Comparison of ENCODE assay signal across 9 cellular contexts in the genomic region with DNA sequence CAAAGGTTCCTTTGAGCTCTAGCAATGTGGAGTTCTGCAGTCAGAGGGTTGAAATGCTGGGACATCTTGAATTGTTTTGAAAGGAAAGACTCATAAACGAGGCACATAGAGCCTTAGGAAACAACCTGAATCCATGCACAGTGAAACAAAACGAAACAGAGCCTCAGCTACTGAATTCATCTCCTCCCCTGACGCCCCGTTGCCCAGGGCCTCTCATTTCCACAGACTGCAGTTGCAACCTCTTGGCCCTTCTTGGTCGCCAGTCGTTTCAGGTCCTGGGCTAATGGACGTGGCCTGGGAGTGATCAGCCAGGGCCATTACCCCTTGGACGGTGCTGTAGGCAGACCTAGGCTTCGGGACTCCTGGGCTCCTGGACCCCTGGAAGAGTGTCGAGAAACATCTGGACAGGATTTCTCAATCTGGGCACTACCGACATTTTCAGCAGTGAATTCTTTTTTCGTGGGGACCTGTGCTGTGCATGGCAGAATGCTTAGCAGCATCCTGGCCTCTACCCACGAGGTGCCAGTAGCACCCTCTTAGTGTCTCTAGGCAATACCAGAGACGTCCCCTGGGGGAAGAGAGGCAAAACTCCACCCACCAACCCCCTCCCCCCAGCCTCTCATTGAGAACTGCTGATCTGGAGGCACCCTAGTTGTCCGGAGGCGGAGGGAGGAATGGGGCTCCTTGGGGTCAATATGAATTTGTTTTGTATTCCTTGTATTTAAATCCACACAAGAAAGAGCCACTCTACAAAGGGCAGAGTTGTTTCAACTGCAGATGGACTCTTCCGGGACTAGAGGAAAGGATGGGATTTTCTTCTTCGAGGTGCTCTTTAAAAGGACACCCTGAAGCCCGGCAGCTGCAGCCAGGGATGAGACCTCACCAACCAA. TPM values are rescaled to one million over a fixed set of nuclear protein-coding genes. Genes with fewer than 3 reads are reported as not detected.
DNase-seq lines count a peak whose midpoint lies in the region; ATAC-seq and TF ChIP-seq lines count a peak whose summit lies in the region.
"Had no signal": no experiment of that assay in that cellular context is flagged by ENCODE, and none has a peak within 500 bp of the region (broad histone marks: within the 10 kb centered on the region; RNA-seq: fewer than 3 reads in every experiment).

No MANE protein-coding gene starts in this region.

- DNase-seq in GM23338 (ENCODE audit: low spot score) (peak; percentile 65), NCI-H69 (lab: John Stamatoyannopoulos, UW) (peak; percentile 76), adrenal gland (peak in 1 of 7 donors; percentile 50), osteoblast (ENCODE audit: insufficient read length, low spot score, missing footprints) (peak; percentile 85), COLO829 (ENCODE audit: low spot score) (no peak), AG08396 (ENCODE audit: low spot score) (no peak)

- no peaks in the 10 kb centered on the region for H3K9me2 ChIP-seq in GM23338 (ENCODE audit: insufficient read depth)

- no peak overlapping the region for H3K27ac ChIP-seq in GM23338 (ENCODE audit: low read depth)
- H3K27ac ChIP-seq in adrenal gland: peak overlapping the region in 3 of 5 donors; percentile 5 to 92 (median 68)
- H3K27ac ChIP-seq in osteoblast (ENCODE audit: low read depth, low read length): no peak overlapping the region

- no peaks in the 10 kb centered on the region for H3K36me3 ChIP-seq in GM23338 (ENCODE audit: insufficient read depth)
- H3K36me3 ChIP-seq in adrenal gland (replicated peaks in 1 of 2): no peaks in the 10 kb centered on the region
- H3K36me3 ChIP-seq in osteoblast (ENCODE audit: insufficient read depth, low read length): no peaks in the 10 kb centered on the region
- H3K36me3 ChIP-seq: HAP-1 had no signal

- H2AFZ ChIP-seq in GM23338 (peak overlapping the region; percentile 97), osteoblast (ENCODE audit: low read length) (no peak overlapping the region)

- no peaks in the 10 kb centered on the region for H3K9me3 ChIP-seq in adrenal gland (replicated peaks in 1 of 3)
- no peaks in the 10 kb centered on the region for H3K9me3 ChIP-seq in osteoblast (ENCODE audit: low read depth, low read length)
- H3K9me3 ChIP-seq: HAP-1 had no signal

- 0 out of 2 replicates have a peak, but pooled peaks cover 3% of the 10 kb centered on the region for H3F3A ChIP-seq in GM23338 (replicated peaks; ENCODE audit: low read depth)

- no peak overlapping the region for H3K27ac Mint-ChIP-seq in GM23338

- WGBS in adrenal gland, 4 donors: 72 to 84% (median 80%) methylated on average over 18 to 19 of the region's 19 CpGs

- no peaks in the 10 kb centered on the region for H4K20me1 ChIP-seq in GM23338 (replicated peaks; ENCODE audit: insufficient read depth)
- no peaks in the 10 kb centered on the region for H4K20me1 ChIP-seq in osteoblast (ENCODE audit: insufficient read depth, low read length)

- H3K79me2 ChIP-seq in GM23338 (replicated peaks; ENCODE audit: insufficient read depth): no peaks in the 10 kb centered on the region
- H3K79me2 ChIP-seq in osteoblast (ENCODE audit: insufficient read depth, low read length): no peaks in the 10 kb centered on the region

- peaks cover 9% of the 10 kb centered on the region for H3K9me3 Mint-ChIP-seq in GM23338

- H3K27me3 Mint-ChIP-seq in GM23338 (ENCODE audit: insufficient read depth, low read depth, poor library complexity): peaks cover 14% of the 10 kb centered on the region

- H3K27me3 ChIP-seq in GM23338 (ENCODE audit: insufficient read depth): peaks cover 21% of the 10 kb centered on the region
- H3K27me3 ChIP-seq in adrenal gland: no peaks in the 10 kb centered on the region
- no peaks in the 10 kb centered on the region for H3K27me3 ChIP-seq in osteoblast (ENCODE audit: insufficient read depth, low read length)

- TF ChIP-seq CTCF in GM23338 (conservative IDR thresholded peaks at IDR 0.05; ENCODE audit: low read depth in 2 of 2): peak; percentile 3 to 20; a peak in 1 of 4 replicates
- TF ChIP-seq CTCF in adrenal gland (IDR thresholded peaks at IDR 0.05): no peak
- no peak for TF ChIP-seq CTCF in osteoblast (IDR thresholded peaks at IDR 0.05; ENCODE audit: extremely low read depth, low read depth, low read length)

- H3K36me3 Mint-ChIP-seq in GM23338 (ENCODE audit: low read depth): peaks cover 6% of the 10 kb centered on the region; the same call in 1 of the 3 replicates

- intact Hi-C loops in adrenal gland (cut with DNase I): loop anchor here (5.0 to 10.0 kb wide), 3 partner anchors 36 to 228 kb away; no protein-coding TSS in a partner anchor

- peak overlapping the region; percentile 73 for H3K4me3 ChIP-seq in GM23338
- H3K4me3 ChIP-seq in adrenal gland: no peak overlapping the region
- no peak overlapping the region for H3K4me3 ChIP-seq in osteoblast (ENCODE audit: insufficient read depth, low read length)

- peaks cover 22% of the 10 kb centered on the region for H3K4me1 Mint-ChIP-seq in GM23338

- peaks cover 11% of the 10 kb centered on the region; the same call in 1 of the 2 replicates for H3K4me1 ChIP-seq in GM23338 (ENCODE audit: insufficient read depth)
- peaks cover 0 to 26% of the 10 kb centered on the region in 2 donors for H3K4me1 ChIP-seq in adrenal gland (replicated peaks in 1 of 2)
- H3K4me1 ChIP-seq in osteoblast (ENCODE audit: insufficient read depth, low read length): peaks cover 21% of the 10 kb centered on the region

- peak overlapping the region; percentile 92 for H3K4me2 ChIP-seq in GM23338
- H3K4me2 ChIP-seq in osteoblast (ENCODE audit: insufficient read depth, low read length): no peak overlapping the region

- peak overlapping the region; percentile 48; the same call in 2 of the 3 replicates for H3K4me3 Mint-ChIP-seq in GM23338

- ATAC-seq in GM23338 (peak; percentile 47), HG02973 (IDR thresholded peaks at IDR 0.05; ENCODE audit: unreplicated experiment) (no peak), GM19455 (IDR thresholded peaks at IDR 0.05; ENCODE audit: unreplicated experiment) (no peak)

- TF ChIP-seq POLR2A in adrenal gland (IDR thresholded peaks at IDR 0.05): no peak

TF ChIP-seq in GM23338, 12 proteins besides CTCF, POLR2A, EP300 and RAD21 (continues in another document):
- TF ChIP-seq JUNB (IDR thresholded peaks at IDR 0.05; ENCODE audit: unreplicated experiment) (no peak), EZH2phosphoT487 (IDR thresholded peaks at IDR 0.05; ENCODE audit: unreplicated experiment) (no peak), ZNF331 (CRISPR knock-in tag; IDR thresholded peaks at IDR 0.05; ENCODE audit: low read depth) (no peak), CREB1 (CRISPR knock-in tag; IDR thresholded peaks at IDR 0.05; ENCODE audit: low read depth) (no peak), STAT1 (IDR thresholded peaks at IDR 0.05; ENCODE audit: unreplicated experiment) (no peak), POLR2AphosphoS5 (IDR thresholded peaks at IDR 0.05; ENCODE audit: low read depth) (no peak), ZNF114 (CRISPR knock-in tag; IDR thresholded peaks at IDR 0.05) (no peak), EZH2 (IDR thresholded peaks at IDR 0.05; ENCODE audit: low read depth, unreplicated experiment) (no peak)
- TF ChIP-seq, protein P1, sequence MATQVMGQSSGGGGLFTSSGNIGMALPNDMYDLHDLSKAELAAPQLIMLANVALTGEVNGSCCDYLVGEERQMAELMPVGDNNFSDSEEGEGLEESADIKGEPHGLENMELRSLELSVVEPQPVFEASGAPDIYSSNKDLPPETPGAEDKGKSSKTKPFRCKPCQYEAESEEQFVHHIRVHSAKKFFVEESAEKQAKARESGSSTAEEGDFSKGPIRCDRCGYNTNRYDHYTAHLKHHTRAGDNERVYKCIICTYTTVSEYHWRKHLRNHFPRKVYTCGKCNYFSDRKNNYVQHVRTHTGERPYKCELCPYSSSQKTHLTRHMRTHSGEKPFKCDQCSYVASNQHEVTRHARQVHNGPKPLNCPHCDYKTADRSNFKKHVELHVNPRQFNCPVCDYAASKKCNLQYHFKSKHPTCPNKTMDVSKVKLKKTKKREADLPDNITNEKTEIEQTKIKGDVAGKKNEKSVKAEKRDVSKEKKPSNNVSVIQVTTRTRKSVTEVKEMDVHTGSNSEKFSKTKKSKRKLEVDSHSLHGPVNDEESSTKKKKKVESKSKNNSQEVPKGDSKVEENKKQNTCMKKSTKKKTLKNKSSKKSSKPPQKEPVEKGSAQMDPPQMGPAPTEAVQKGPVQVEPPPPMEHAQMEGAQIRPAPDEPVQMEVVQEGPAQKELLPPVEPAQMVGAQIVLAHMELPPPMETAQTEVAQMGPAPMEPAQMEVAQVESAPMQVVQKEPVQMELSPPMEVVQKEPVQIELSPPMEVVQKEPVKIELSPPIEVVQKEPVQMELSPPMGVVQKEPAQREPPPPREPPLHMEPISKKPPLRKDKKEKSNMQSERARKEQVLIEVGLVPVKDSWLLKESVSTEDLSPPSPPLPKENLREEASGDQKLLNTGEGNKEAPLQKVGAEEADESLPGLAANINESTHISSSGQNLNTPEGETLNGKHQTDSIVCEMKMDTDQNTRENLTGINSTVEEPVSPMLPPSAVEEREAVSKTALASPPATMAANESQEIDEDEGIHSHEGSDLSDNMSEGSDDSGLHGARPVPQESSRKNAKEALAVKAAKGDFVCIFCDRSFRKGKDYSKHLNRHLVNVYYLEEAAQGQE (IDR thresholded peaks at IDR 0.05; ENCODE audit: unreplicated experiment): no peak
- TF ChIP-seq, protein P2, sequence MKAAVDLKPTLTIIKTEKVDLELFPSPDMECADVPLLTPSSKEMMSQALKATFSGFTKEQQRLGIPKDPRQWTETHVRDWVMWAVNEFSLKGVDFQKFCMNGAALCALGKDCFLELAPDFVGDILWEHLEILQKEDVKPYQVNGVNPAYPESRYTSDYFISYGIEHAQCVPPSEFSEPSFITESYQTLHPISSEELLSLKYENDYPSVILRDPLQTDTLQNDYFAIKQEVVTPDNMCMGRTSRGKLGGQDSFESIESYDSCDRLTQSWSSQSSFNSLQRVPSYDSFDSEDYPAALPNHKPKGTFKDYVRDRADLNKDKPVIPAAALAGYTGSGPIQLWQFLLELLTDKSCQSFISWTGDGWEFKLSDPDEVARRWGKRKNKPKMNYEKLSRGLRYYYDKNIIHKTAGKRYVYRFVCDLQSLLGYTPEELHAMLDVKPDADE (IDR thresholded peaks at IDR 0.05): no peak

RNA-seq across cellular contexts. Expression of a gene that starts 50.2 kb away (rescaled TPM):
- total RNA-seq in GM23338 (2014; rRNA removed; shearing (Covaris generic)): 3.7 and 5.7 TPM in 2 replicates
- polyA plus RNA-seq in GM23338 (2016; fragmentation: Nextera tagmentation; extraction: Ambion mirVana) (9.7 and 10.7 TPM in 2 replicates), adrenal gland (10 to 100 TPM in 1 of 3 donors, 1 to 10 TPM in 2; 7.4 to 16.2 (median 8.2) TPM)
- total RNA-seq in adrenal gland (10 to 100 TPM in 4 of 8 donors, 1 to 10 TPM in 4; 7.7 to 17.2 (median 12.6) TPM), osteoblast (5.6 and 6.2 TPM in 2 replicates)

Comparison
In these comparisons a context has a peak if more than half of its experiments do, and no peak if none do; other contexts are left out.
1. DNase-seq: peak in GM23338 (single experiment), NCI-H69 (single experiment) and osteoblast (single experiment); none in COLO829 (single experiment) and AG08396 (single experiment).
2. H3K27ac ChIP-seq: peak in adrenal gland (3 of 5); none in GM23338 (single experiment) and osteoblast (single experiment).
3. CTCF ChIP-seq: peak in GM23338 (2 of 2); none in adrenal gland (0 of 6) and osteoblast (single experiment).